Comparison of ENCODE assay signal across 20 cellular contexts in the genomic region with DNA sequence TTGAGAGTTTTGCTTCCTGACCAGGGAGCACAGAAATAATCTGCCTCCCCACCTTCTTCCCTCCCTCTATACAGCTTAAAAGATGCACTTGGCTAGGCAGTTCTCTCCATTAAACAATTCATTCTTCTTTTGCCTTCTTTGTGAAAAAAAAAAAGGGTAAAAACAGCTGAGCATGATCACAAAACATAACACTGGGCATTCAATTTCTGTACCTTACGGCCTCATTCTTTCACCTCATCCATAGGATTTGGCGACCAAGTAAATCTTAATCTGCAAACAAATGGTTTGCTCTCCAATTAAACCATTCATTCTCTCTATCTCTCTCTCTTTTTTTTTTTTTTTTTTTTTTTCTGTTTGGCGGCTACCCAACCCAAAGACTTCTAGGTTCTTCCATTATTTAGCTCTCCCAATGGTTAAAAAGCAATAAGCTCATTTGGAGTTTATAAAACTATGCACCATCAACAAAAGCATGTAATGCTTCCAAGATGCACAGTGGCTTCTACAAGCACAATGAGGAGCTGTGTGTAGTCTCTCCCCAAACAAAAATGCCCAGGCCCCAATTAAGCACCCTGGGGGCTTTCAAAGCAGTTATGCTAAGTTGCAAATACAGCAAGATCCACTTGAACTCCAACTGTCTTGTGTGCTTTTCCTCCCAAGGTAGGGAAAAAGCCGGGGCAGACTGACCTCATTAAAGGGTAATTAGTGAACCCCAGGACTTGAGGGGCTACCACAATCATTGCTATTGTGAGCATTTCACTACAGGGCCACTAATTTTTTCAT. TPM values are rescaled to one million over a fixed set of nuclear protein-coding genes. Genes with fewer than 3 reads are reported as not detected.
DNase-seq lines count a peak whose midpoint lies in the region; ATAC-seq and TF ChIP-seq lines count a peak whose summit lies in the region.
"Had no signal": no experiment of that assay in that cellular context is flagged by ENCODE, and none has a peak within 500 bp of the region (broad histone marks: within the 10 kb centered on the region; RNA-seq: fewer than 3 reads in every experiment).

No MANE protein-coding gene starts in this region.

- peaks cover 4% of the 10 kb centered on the region for H3K27me3 Mint-ChIP-seq in endothelial cell (ENCODE audit: unreplicated experiment)

- ATAC-seq in HG02759 (IDR thresholded peaks at IDR 0.05; ENCODE audit: unreplicated experiment), result no peak
- ATAC-seq: activated CD4-positive, CD25-positive, alpha-beta regulatory T cell treated with anti-CD3 and anti-CD28 coated beads, Interleukin-2, amount 50 U/mL, for 24 hours; body of pancreas; gastrocnemius medialis; pancreas had no signal

- peak overlapping the region; percentile 77 for H3K27ac Mint-ChIP-seq in endothelial cell (ENCODE audit: unreplicated experiment)
- H3K27ac Mint-ChIP-seq: activated naive CD8-positive, alpha-beta T cell treated with anti-CD3 and anti-CD28 coated beads, Interleukin-2, amount 10 ng/mL, durations not matched to agents 7 days and 5 days; CD14-positive monocyte had no signal

- no peaks in the 10 kb centered on the region for H3K36me3 Mint-ChIP-seq in endothelial cell (ENCODE audit: low read depth, unreplicated experiment)
- H3K36me3 Mint-ChIP-seq: activated naive CD8-positive, alpha-beta T cell treated with anti-CD3 and anti-CD28 coated beads, Interleukin-2, amount 10 ng/mL, durations not matched to agents 7 days and 5 days; CD14-positive monocyte had no signal

- DNase-seq in DMS79 treated with DMSO at 0.1 percent for 48 hours (lab: John Stamatoyannopoulos, UW) (peak; percentile 12), DMS79 (lab: John Stamatoyannopoulos, UW) (no peak), NCI-H1048 (lab: John Stamatoyannopoulos, UW) (peak; percentile 46), endothelial cell (ENCODE audit: low spot score) (no peak), retina (peak; percentile 75), AG20443 (ENCODE audit: low spot score) (no peak), epidermal melanocyte (ENCODE audit: insufficient read length, low spot score) (no peak)
- DNase-seq: 8988T; activated naive CD8-positive, alpha-beta T cell treated with anti-CD3 and anti-CD28 coated beads, Interleukin-2, amount 10 ng/mL, durations not matched to agents 7 days and 5 days; body of pancreas; cortex of kidney; DMS153; gastrocnemius medialis; left ventricle myocardium inferior; NCI-H774; pancreas; stimulated activated CD4-positive, alpha-beta T cell treated with anti-CD3 and anti-CD28 coated beads, Interleukin-1b, Interleukin-23, amount 100 ng/mL, for 48 hours had no signal

- peaks cover 69% of the 10 kb centered on the region for H3K4me1 Mint-ChIP-seq in endothelial cell (ENCODE audit: unreplicated experiment)
- H3K4me1 Mint-ChIP-seq: activated naive CD8-positive, alpha-beta T cell treated with anti-CD3 and anti-CD28 coated beads, Interleukin-2, amount 10 ng/mL, durations not matched to agents 7 days and 5 days had no signal

- peak overlapping the region; percentile 7 for H3K4me3 Mint-ChIP-seq in endothelial cell (ENCODE audit: unreplicated experiment)
- H3K4me3 Mint-ChIP-seq: activated naive CD8-positive, alpha-beta T cell treated with anti-CD3 and anti-CD28 coated beads, Interleukin-2, amount 10 ng/mL, durations not matched to agents 7 days and 5 days; CD14-positive monocyte had no signal

- H3K9me3 Mint-ChIP-seq in endothelial cell (ENCODE audit: unreplicated experiment), result no peaks in the 10 kb centered on the region
- H3K9me3 Mint-ChIP-seq: activated naive CD8-positive, alpha-beta T cell treated with anti-CD3 and anti-CD28 coated beads, Interleukin-2, amount 10 ng/mL, durations not matched to agents 7 days and 5 days; CD14-positive monocyte had no signal

- no peak for TF ChIP-seq CTCF in endothelial cell (IDR thresholded peaks at IDR 0.05; ENCODE audit: unreplicated experiment)

RNA-seq across cellular contexts. Expression of a gene that starts 13.4 kb away (rescaled TPM):
- total RNA-seq in endothelial cell (ENCODE audit: unreplicated experiment), result 88.0 TPM
- total RNA-seq: activated naive CD8-positive, alpha-beta T cell treated with anti-CD3 and anti-CD28 coated beads, Interleukin-2, amount 10 ng/mL, durations not matched to agents 7 days and 5 days had no signal

Comparison
In these comparisons a context has a peak if more than half of its experiments do, and no peak if none do; other contexts are left out.
1. DNase-seq: peak in DMS79 treated with DMSO at 0.1 percent for 48 hours (single experiment), NCI-H1048 (single experiment) and retina (single experiment); none in DMS79 (single experiment), endothelial cell (single experiment), AG20443 (single experiment) and epidermal melanocyte (single experiment).